In the genomic region with DNA sequence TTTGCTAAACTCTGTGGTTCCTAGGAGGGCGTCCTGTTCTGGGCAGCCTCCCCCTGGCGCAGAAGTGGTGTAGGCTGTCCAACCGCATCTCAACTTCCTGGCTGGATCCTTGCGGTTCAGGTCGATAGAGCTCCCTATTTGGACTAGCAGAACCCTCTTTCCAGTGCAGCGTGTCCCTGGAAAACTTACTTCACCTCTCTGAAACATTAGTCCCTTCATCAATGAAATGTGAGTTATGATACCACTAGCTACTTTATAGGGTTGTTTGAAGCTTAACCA, we compare ENCODE assay signal across 12 cellular contexts. TPM values are rescaled to one million over a fixed set of nuclear protein-coding genes. Genes with fewer than 3 reads are reported as not detected.
DNase-seq lines count a peak whose midpoint lies in the region; ATAC-seq, FAIRE-seq and TF ChIP-seq lines count a peak whose summit lies in the region.
"Had no signal": no experiment of that assay in that cellular context is flagged by ENCODE, and none has a peak within 500 bp of the region (broad histone marks: within the 10 kb centered on the region; RNA-seq: fewer than 3 reads in every experiment).

No MANE protein-coding gene starts in this region.

- H3K27me3 ChIP-seq in A673 (replicated peaks; ENCODE audit: insufficient read depth, low read depth, low read length, poor library complexity) (peaks cover 5% of the 10 kb centered on the region), GM23248 (replicated peaks; ENCODE audit: insufficient read depth) (no peaks in the 10 kb centered on the region), dorsolateral prefrontal cortex (peaks cover 0 to 8% (median 0%) of the 10 kb centered on the region in 45 donors)
- no peaks in the 10 kb centered on the region for H3K27me3 ChIP-seq in naive thymus-derived CD4-positive, alpha-beta T cell (ENCODE audit: control insufficient read depth in 2 of 2, insufficient read depth in 2 of 2, low read length in 2 of 2)

- POLR2A ChIA-PET in A673 (lab: Charles Lee; ENCODE audit: low non-redundant PET), result no interaction called here
- POLR2A ChIA-PET in naive thymus-derived CD4-positive, alpha-beta T cell (lab: Charles Lee), result no interaction called here

- H2AFZ ChIP-seq in GM23248, result peak overlapping the region; percentile 95

- H3K4me1 Mint-ChIP-seq in naive thymus-derived CD4-positive, alpha-beta T cell, result peaks cover 0 to 21% (median 14%) of the 10 kb centered on the region in 7 donors

- peaks cover 0 to 3% (median 0%) of the 10 kb centered on the region in 11 donors for H3K9me3 Mint-ChIP-seq in naive thymus-derived CD4-positive, alpha-beta T cell
- H3K9me3 Mint-ChIP-seq: dendritic cell treated with granulocyte-macrophage colony-stimulating factor and Interleukin-4, amounts not matched to agents 40 ng/mL and 50 ng/mL, for 4 days had no signal

- no peaks in the 10 kb centered on the region for H4K20me1 ChIP-seq in GM23248 (ENCODE audit: insufficient read depth)

- TF ChIP-seq POLR2A in GM12892 (IDR thresholded peaks at IDR 0.05; ENCODE audit: low read depth, low read length), result no peak

- peaks cover 40 to 62% (median 53%) of the 10 kb centered on the region in 5 donors for H3K27me3 Mint-ChIP-seq in naive thymus-derived CD4-positive, alpha-beta T cell

- H3K9me2 ChIP-seq in GM23248 (ENCODE audit: insufficient read depth), result no peaks in the 10 kb centered on the region

- in situ Hi-C loops in GM23248 (cut with MboI), result no loop called here

- no peaks in the 10 kb centered on the region for H3K79me2 ChIP-seq in GM23248 (ENCODE audit: insufficient read depth)

- WGBS in GM23248 (ENCODE audit: low coverage in 1 of 2, low lambda C conversion rate in 2 of 2, missing lambda C conversion rate in 2 of 2), 2 experiments, result 12 to 21% methylated on average over 6 of the region's 6 CpGs

- H3K4me2 ChIP-seq in GM23248 (ENCODE audit: unreplicated experiment), result peak overlapping the region; percentile 98

- no peak for ATAC-seq in naive thymus-derived CD4-positive, alpha-beta T cell

- H3K4me3 Mint-ChIP-seq in naive thymus-derived CD4-positive, alpha-beta T cell, result peak overlapping the region; percentile 23 to 86 (median 58)

- CTCF ChIA-PET in A673 (lab: Charles Lee), result no interaction called here
- CTCF ChIA-PET in naive thymus-derived CD4-positive, alpha-beta T cell (lab: Charles Lee), result no interaction called here

- FAIRE-seq in GM12892 (lab: Jason Lieb, UNC), result no peak
- FAIRE-seq: islet of Langerhans had no signal

- H3K4me3 ChIP-seq in A673 (ENCODE audit: low read depth, low read length, poor library complexity, severe bottlenecking) (peak overlapping the region; percentile 62), GM23248 (peak overlapping the region; percentile 75), dorsolateral prefrontal cortex (peak overlapping the region in 40 of 59 donors; percentile 51 to 78 (median 67))
- no peak overlapping the region for H3K4me3 ChIP-seq in naive thymus-derived CD4-positive, alpha-beta T cell (ENCODE audit: low read length)

- intact Hi-C loops in A673 (cut with micrococcal nuclease; ENCODE audit: unreplicated experiment), result loop anchor here (5.0 to 10.0 kb wide), 4 partner anchors 90 to 925 kb away; no protein-coding TSS in a partner anchor
- intact Hi-C loops in dorsolateral prefrontal cortex (cut with DNase I), result loop anchor here (5.0 to 10.0 kb wide), 4 partner anchors 90 to 760 kb away; no protein-coding TSS in a partner anchor
- intact Hi-C loops in naive thymus-derived CD4-positive, alpha-beta T cell (cut with micrococcal nuclease), result loop anchor here in 1 of 2 donors (5.0 kb wide), 1 partner anchor 740 kb away; no protein-coding TSS in a partner anchor

- TF ChIP-seq CTCF in A673 (conservative IDR thresholded peaks at IDR 0.05; ENCODE audit: low read depth, low read length) (no peak), dorsolateral prefrontal cortex (IDR thresholded peaks at IDR 0.05 in 54 of 56, conservative IDR thresholded peaks at IDR 0.05 in 2 of 56; ENCODE audit: low read depth in 1 of 56, partially characterized antibody in 56 of 56) (no peak)

- H3K4me1 ChIP-seq in A673 (ENCODE audit: insufficient read depth, low read length, poor library complexity, severe bottlenecking) (peaks cover 5% of the 10 kb centered on the region), GM23248 (ENCODE audit: insufficient read depth) (no peaks in the 10 kb centered on the region)
- H3K4me1 ChIP-seq in naive thymus-derived CD4-positive, alpha-beta T cell (ENCODE audit: control insufficient read depth in 2 of 2, insufficient read depth in 2 of 2, low read length in 2 of 2), result peaks cover 0 to 5% of the 10 kb centered on the region in 2 donors

- no TSS peak for BruUV-seq in A673 (replicated peaks; lab: Mats Ljungman, UMichigan)

- H3K36me3 ChIP-seq in A673 (ENCODE audit: insufficient read depth, low read length, poor library complexity, severe bottlenecking) (no peaks in the 10 kb centered on the region), GM23248 (ENCODE audit: low read depth) (no peaks in the 10 kb centered on the region)
- no peaks in the 10 kb centered on the region for H3K36me3 ChIP-seq in naive thymus-derived CD4-positive, alpha-beta T cell (ENCODE audit: control insufficient read depth in 2 of 3, insufficient read depth in 3 of 3, low read length in 3 of 3)

- DNase-seq in A673 (ENCODE audit: low spot score) (no peak), GM23248 (no peak), dorsolateral prefrontal cortex (no peak), NCI-H524 treated with DMSO at 0.1 percent for 48 hours (lab: John Stamatoyannopoulos, UW) (no peak), dedifferentiated amniotic fluid mesenchymal stem cell (ENCODE audit: extremely low spot score) (no peak), GM19240 (ENCODE audit: insufficient read length, low spot score) (no peak), GM12892 (ENCODE audit: insufficient read length) (no peak)
- DNase-seq in naive thymus-derived CD4-positive, alpha-beta T cell, result no peak
- DNase-seq: activated CD8-positive, alpha-beta memory T cell treated with anti-CD3 and anti-CD28 coated beads, Interleukin-2, amount 50 U/mL, for 4 hours; COR-L47 had no signal

- H3K36me3 Mint-ChIP-seq in naive thymus-derived CD4-positive, alpha-beta T cell, result no peaks in the 10 kb centered on the region

- H3K27ac ChIP-seq in A673 (ENCODE audit: low read depth, low read length, poor library complexity, severe bottlenecking), result no peak overlapping the region
- H3K27ac ChIP-seq in GM23248, result no peak overlapping the region
- H3K27ac ChIP-seq in dorsolateral prefrontal cortex, result no peak overlapping the region
- H3K27ac ChIP-seq in naive thymus-derived CD4-positive, alpha-beta T cell (ENCODE audit: low read depth, low read length), result no peak overlapping the region

- no peak overlapping the region for H3K27ac Mint-ChIP-seq in naive thymus-derived CD4-positive, alpha-beta T cell
- H3K27ac Mint-ChIP-seq: dendritic cell treated with granulocyte-macrophage colony-stimulating factor and Interleukin-4, amounts not matched to agents 40 ng/mL and 50 ng/mL, for 4 days had no signal

- H3F3A ChIP-seq in GM23248 (ENCODE audit: insufficient read depth), result 0 out of 2 replicates have a peak, but pooled peaks cover 5% of the 10 kb centered on the region

- H3K9me3 ChIP-seq in A673 (ENCODE audit: low read depth, low read length, poor library complexity, severe bottlenecking) (no peaks in the 10 kb centered on the region), GM23248 (ENCODE audit: low read depth) (no peaks in the 10 kb centered on the region)
- no peaks in the 10 kb centered on the region for H3K9me3 ChIP-seq in naive thymus-derived CD4-positive, alpha-beta T cell (ENCODE audit: control insufficient read depth in 2 of 3, low read length in 3 of 3)

- 0 out of 2 replicates have a peak overlapping the region, but pooled peaks have one; percentile 60 for H3K9ac ChIP-seq in GM23248

RNA-seq across cellular contexts. Expression of gene STK32B, which starts 1.1 kb away (rescaled TPM):
- 14.2 and 15.1 TPM in 2 replicates for total RNA-seq in A673 (2021)
- total RNA-seq in GM23248 (2014; rRNA removed; shearing (Covaris generic)), result 6.1 and 6.4 TPM in 2 replicates
- 4.9 and 5.4 TPM in 2 replicates for polyA plus RNA-seq in GM23248 (2016; fragmentation: Nextera tagmentation; extraction: Ambion mirVana)
- 1 to 10 TPM; 1.5 to 5.0 (median 2.9) TPM for total RNA-seq in dorsolateral prefrontal cortex
- total RNA-seq in naive thymus-derived CD4-positive, alpha-beta T cell, result 1 to 10 TPM in 1 of 5 experiments, not detected in 4; 1.7 TPM
- polyA plus RNA-seq in naive thymus-derived CD4-positive, alpha-beta T cell, result not detected
- not detected for polyA plus RNA-seq in GM12892 (2012; ENCODE audit: missing spikeins)

RNA-seq across cellular contexts. Expression of gene CYTL1, which starts 33.1 kb away (rescaled TPM):
- total RNA-seq in A673 (2021) (7.5 and 9.1 TPM in 2 replicates), dorsolateral prefrontal cortex (1 to 10 TPM in 97 of 120 experiments, under 1 TPM in 15, not detected in 8; 0.48 to 9.2 (median 2.4) TPM)
- 1.5 TPM in 1 of 2 replicates, not detected in the other for total RNA-seq in GM23248 (2014; rRNA removed; shearing (Covaris generic))
- polyA plus RNA-seq in GM23248 (2016; fragmentation: Nextera tagmentation; extraction: Ambion mirVana), result 0.84 and 1.1 TPM in 2 replicates
- 1 to 10 TPM in 1 of 5 experiments, not detected in 4; 1.6 TPM for total RNA-seq in naive thymus-derived CD4-positive, alpha-beta T cell
- polyA plus RNA-seq in naive thymus-derived CD4-positive, alpha-beta T cell, result not detected
- not detected for polyA plus RNA-seq in GM12892 (2012; ENCODE audit: missing spikeins)
